8 cellular contexts compared by ENCODE assay signal in the genomic region with DNA sequence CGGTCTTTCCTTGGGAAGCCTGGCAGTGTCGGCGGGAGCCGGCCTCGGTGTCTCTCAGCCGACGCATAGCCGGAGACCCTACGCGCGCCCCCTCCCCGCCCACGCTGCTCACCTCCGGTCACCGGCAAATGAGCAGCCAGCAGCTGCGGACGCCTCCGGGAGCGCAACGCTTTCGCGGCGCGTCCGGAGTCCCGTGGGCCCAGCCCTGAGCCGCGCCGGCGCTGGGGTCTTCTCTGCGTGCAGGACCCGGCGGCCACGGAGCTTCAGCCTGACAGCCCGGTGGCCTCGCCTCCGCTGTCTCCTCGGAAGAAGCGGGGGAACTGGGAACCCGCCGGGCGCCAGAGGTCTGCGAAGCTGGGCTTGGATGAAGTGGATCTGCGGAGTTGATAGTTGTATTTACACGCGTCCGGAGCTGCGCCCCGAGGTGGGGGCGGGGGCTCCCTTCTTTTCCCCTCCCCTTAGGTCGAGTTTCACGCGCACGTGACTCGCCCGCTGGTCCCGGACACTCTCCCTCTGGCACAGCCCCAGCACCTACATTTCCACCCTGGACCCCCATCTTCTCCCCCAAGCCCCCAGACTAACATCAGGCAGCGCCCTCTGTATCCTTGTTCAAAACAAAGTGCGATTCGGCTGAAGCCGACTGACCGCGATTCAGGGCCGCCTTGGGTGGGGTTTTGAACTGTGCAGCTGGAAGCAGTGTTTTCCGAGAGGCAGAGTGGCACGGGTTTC. TPM values are rescaled to one million over a fixed set of nuclear protein-coding genes. Genes with fewer than 3 reads are reported as not detected.
DNase-seq lines count a peak whose midpoint lies in the region; ATAC-seq and TF ChIP-seq lines count a peak whose summit lies in the region.

TSS of gene SLC43A1 (minus strand) at position 371 of the 729 bp plus-strand sequence. CDS start 1,591 bp downstream, outside the sequence.

- H3K27me3 ChIP-seq in effector memory CD4-positive, alpha-beta T cell (replicated peaks; ENCODE audit: control insufficient read depth, insufficient read depth, low read length, poor library complexity, severe bottlenecking): no peaks in the 10 kb centered on the region

- peaks cover 7% of the 10 kb centered on the region for H3K4me1 ChIP-seq in effector memory CD4-positive, alpha-beta T cell (ENCODE audit: control insufficient read depth, insufficient read depth, low read length, poor library complexity, severe bottlenecking)
- H3K4me1 ChIP-seq in mucosa of descending colon (ENCODE audit: low read depth): peaks cover 11% of the 10 kb centered on the region

- DNase-seq in ELR (ENCODE audit: low read depth) (peak; percentile 65), KBM-7 (peak; percentile 70), mucosa of descending colon (peak; percentile 63 to 71 (median 67)), substantia nigra (lab: John Stamatoyannopoulos, UW) (peak in 6 of 49 donors; percentile 13 to 26 (median 16)), NK-92 (lab: John Stamatoyannopoulos, UW; ENCODE audit: unreplicated experiment) (no peak)
- DNase-seq in effector memory CD4-positive, alpha-beta T cell: no peak

- in situ Hi-C loops in KBM-7 (cut with MboI; ENCODE audit: low pct_unique_long_range_greater_than_20kb, low sequenced_read_pairs): no loop called here

- intact Hi-C loops in mucosa of descending colon (cut with DNase I, micrococcal nuclease): no loop called here

- peak within 1 kb of the TSS; percentile 85 for H3K4me3 ChIP-seq in WI38 (ENCODE audit: low read depth, low read length)
- peak within 1 kb of the TSS; percentile 97 for H3K4me3 ChIP-seq in effector memory CD4-positive, alpha-beta T cell (ENCODE audit: insufficient read depth, low read depth, low read length, poor library complexity, severe bottlenecking)
- H3K4me3 ChIP-seq in mucosa of descending colon: peak within 1 kb of the TSS; percentile 50

- peak within 1 kb of the TSS; percentile 37 for H3K27ac ChIP-seq in effector memory CD4-positive, alpha-beta T cell (ENCODE audit: insufficient read depth, low read length, poor library complexity, severe bottlenecking)
- peak within 1 kb of the TSS; percentile 17 for H3K27ac ChIP-seq in substantia nigra (ENCODE audit: low read depth, low read length, poor library complexity, severe bottlenecking)

- no peaks in the 10 kb centered on the region for H3K36me3 ChIP-seq in effector memory CD4-positive, alpha-beta T cell (ENCODE audit: control insufficient read depth, insufficient read depth, low read length)
- H3K36me3 ChIP-seq in mucosa of descending colon (ENCODE audit: low read depth): no peaks in the 10 kb centered on the region

- H3K9me3 ChIP-seq in effector memory CD4-positive, alpha-beta T cell (ENCODE audit: control insufficient read depth, low read length): no peaks in the 10 kb centered on the region
- no peaks in the 10 kb centered on the region for H3K9me3 ChIP-seq in mucosa of descending colon

- TF ChIP-seq CTCF in WI38 (IDR thresholded peaks at IDR 0.05; ENCODE audit: low read depth, low read length) (no peak), mucosa of descending colon (IDR thresholded peaks at IDR 0.05) (no peak)

- ATAC-seq in GM21423 (IDR thresholded peaks at IDR 0.05; ENCODE audit: unreplicated experiment) (peak; percentile 42), mucosa of descending colon (peak; percentile 49)

RNA-seq across cellular contexts. Expression of gene SLC43A1, which starts in this region (rescaled TPM):
- total RNA-seq in mucosa of descending colon: 10 to 100 TPM in 1 of 3 donors, 1 to 10 TPM in 2; 8.3 to 22.6 (median 9.9) TPM

Comparison
In these comparisons a context has a peak if more than half of its experiments do, and no peak if none do; other contexts are left out.
1. DNase-seq: peak in ELR (single experiment), KBM-7 (single experiment) and mucosa of descending colon (3 of 3); none in effector memory CD4-positive, alpha-beta T cell (0 of 3) and NK-92 (single experiment).
2. Peak in every context shown above with its lines, with median percentiles within 50 percentile points of each other: H3K4me3 ChIP-seq.